Comparison of ENCODE assay signal across 25 cellular contexts in the genomic region with DNA sequence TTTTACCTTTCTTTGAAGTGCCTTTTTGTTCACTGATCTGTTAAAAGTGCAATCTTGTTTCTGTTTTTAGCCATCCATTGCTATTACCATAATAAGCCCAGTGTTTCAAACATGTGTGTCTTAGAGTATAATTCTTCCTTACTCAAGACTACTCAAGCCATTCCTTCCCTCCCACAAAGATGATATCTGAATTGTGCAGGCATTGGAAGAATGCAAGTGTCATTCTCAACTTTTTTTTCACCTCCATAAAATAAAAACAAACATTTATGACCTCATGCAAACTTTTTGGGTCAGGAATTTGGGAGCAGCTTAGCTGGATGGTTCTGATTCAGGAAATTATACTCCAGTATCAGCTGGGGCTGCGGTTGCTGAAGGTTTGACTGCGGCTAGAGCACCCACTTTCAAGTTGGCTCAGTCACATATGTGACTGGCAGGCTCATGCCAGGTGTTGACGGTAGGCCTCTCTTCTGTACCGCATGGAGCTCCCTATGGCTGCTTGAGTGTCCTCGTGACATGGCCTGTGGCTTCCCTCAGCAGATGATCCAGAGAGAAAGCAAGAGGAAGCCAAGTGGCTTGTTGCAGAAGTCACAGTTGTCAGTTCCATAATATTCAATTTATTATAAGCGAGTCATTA.
"Had no signal": no experiment of that assay in that cellular context is flagged by ENCODE, and none has a peak within 500 bp of the region (broad histone marks: within the 10 kb centered on the region; RNA-seq: fewer than 3 reads in every experiment).

No MANE protein-coding gene starts in this region.

- H3K27ac ChIP-seq: ascending aorta, body of pancreas, Peyer's patch, SJSA1 had no signal

- DNase-seq: activated B cell treated with CpG ODN at 0.5 μM for 24 hours; activated CD4-positive, alpha-beta memory T cell treated with anti-CD3 and anti-CD28 coated beads for 36 hours; activated CD4-positive, alpha-beta T cell treated with anti-CD3 and anti-CD28 coated beads for 1 hour; activated CD4-positive, alpha-beta T cell treated with anti-CD3 and anti-CD28 coated beads, Interleukin-2, amount 10 ng/mL, durations not matched to agents 7 days and 5 days; activated CD8-positive, alpha-beta memory T cell treated with anti-CD3 and anti-CD28 coated beads for 24 hours; activated effector memory CD4-positive, alpha-beta T cell treated with anti-CD3 and anti-CD28 coated beads, Interleukin-2, amount 50 U/mL, for 16 hours; activated naive CD4-positive, alpha-beta T cell treated with Interleukin-2 at 50 U/mL for 16 hours; activated naive CD8-positive, alpha-beta T cell treated with anti-CD3 and anti-CD28 coated beads, Interleukin-2, amount 50 U/mL, for 24 hours; activated T-cell treated with anti-CD3 and anti-CD28 coated beads, Interleukin-2, amount 50 U/mL, for 4 hours; amniotic stem cell; body of pancreas; KG1; NCI-H1105; NCI-H1436 treated with DMSO at 0.1 percent for 48 hours; NCI-H187; NCI-H2081; NCI-H510A treated with DMSO at 0.1 percent for 48 hours; NCI-H69; Peyer's patch; SHP77 had no signal

- H3K4me3 ChIP-seq: ascending aorta, body of pancreas, Peyer's patch, SJSA1 had no signal

- H3K27me3 ChIP-seq: ascending aorta, body of pancreas, Peyer's patch, SJSA1 had no signal

- H3K4me1 ChIP-seq: ascending aorta, Peyer's patch, SJSA1 had no signal

- H3K4me1 Mint-ChIP-seq: activated CD4-positive, alpha-beta T cell treated with anti-CD3 and anti-CD28 coated beads, Interleukin-2, amount 10 ng/mL, durations not matched to agents 7 days and 5 days; activated naive CD8-positive, alpha-beta T cell treated with anti-CD3 and anti-CD28 coated beads, Interleukin-2, amount 50 U/mL, for 24 hours; central memory CD8-positive, alpha-beta T cell had no signal

- H3K9me3 ChIP-seq: ascending aorta, body of pancreas, Peyer's patch, SJSA1 had no signal

- H3K27me3 Mint-ChIP-seq: activated B cell treated with CpG ODN at 0.5 μM for 24 hours; activated CD4-positive, alpha-beta memory T cell treated with anti-CD3 and anti-CD28 coated beads for 36 hours; activated CD4-positive, alpha-beta T cell treated with anti-CD3 and anti-CD28 coated beads, Interleukin-2, amount 10 ng/mL, durations not matched to agents 7 days and 5 days; activated naive CD8-positive, alpha-beta T cell treated with anti-CD3 and anti-CD28 coated beads, Interleukin-2, amount 50 U/mL, for 24 hours; central memory CD8-positive, alpha-beta T cell had no signal

- H3K36me3 Mint-ChIP-seq: activated CD4-positive, alpha-beta memory T cell treated with anti-CD3 and anti-CD28 coated beads for 36 hours; activated naive CD4-positive, alpha-beta T cell treated with anti-CD3 and anti-CD28 coated beads, Interleukin-2, amount 50 U/mL, for 72 hours had no signal

- H3K36me3 ChIP-seq: ascending aorta, Peyer's patch, SJSA1 had no signal

- H3K27ac Mint-ChIP-seq: activated B cell treated with CpG ODN at 0.5 μM for 24 hours; activated CD4-positive, alpha-beta memory T cell treated with anti-CD3 and anti-CD28 coated beads for 36 hours; activated CD4-positive, alpha-beta T cell treated with anti-CD3 and anti-CD28 coated beads, Interleukin-2, amount 10 ng/mL, durations not matched to agents 7 days and 5 days; activated naive CD4-positive, alpha-beta T cell treated with anti-CD3 and anti-CD28 coated beads, Interleukin-2, amount 50 U/mL, for 72 hours; activated naive CD8-positive, alpha-beta T cell treated with anti-CD3 and anti-CD28 coated beads, Interleukin-2, amount 50 U/mL, for 24 hours; T-helper 1 cell treated with Interleukin-12 subunit alpha and Interleukin-12 subunit beta and Interleukin-4 antibody, amounts not matched to agents 30 μg/mL and 1 μg/mL, for 36 hours had no signal

- H3K9me3 Mint-ChIP-seq: T-helper 1 cell treated with Interleukin-12 subunit alpha and Interleukin-12 subunit beta and Interleukin-4 antibody, amounts not matched to agents 30 μg/mL and 1 μg/mL, for 36 hours had no signal

- H3K4me3 Mint-ChIP-seq: activated B cell treated with CpG ODN at 0.5 μM for 24 hours; activated CD4-positive, alpha-beta memory T cell treated with anti-CD3 and anti-CD28 coated beads for 36 hours; activated CD4-positive, alpha-beta T cell treated with anti-CD3 and anti-CD28 coated beads, Interleukin-2, amount 10 ng/mL, durations not matched to agents 7 days and 5 days; activated naive CD8-positive, alpha-beta T cell treated with anti-CD3 and anti-CD28 coated beads, Interleukin-2, amount 50 U/mL, for 24 hours; activated T-cell treated with anti-CD3 and anti-CD28 coated beads, Interleukin-2, amount 50 U/mL, for 4 hours; central memory CD8-positive, alpha-beta T cell; T-helper 1 cell treated with Interleukin-12 subunit alpha and Interleukin-12 subunit beta and Interleukin-4 antibody, amounts not matched to agents 30 μg/mL and 1 μg/mL, for 36 hours had no signal

- ATAC-seq: activated naive CD4-positive, alpha-beta T cell treated with anti-CD3 and anti-CD28 coated beads, Interleukin-2, amount 50 U/mL, for 72 hours; activated naive CD8-positive, alpha-beta T cell treated with anti-CD3 and anti-CD28 coated beads, Interleukin-2, amount 50 U/mL, for 24 hours; activated T-cell treated with anti-CD3 and anti-CD28 coated beads, Interleukin-2, amount 50 U/mL, for 4 hours; body of pancreas had no signal
